In the genomic region with DNA sequence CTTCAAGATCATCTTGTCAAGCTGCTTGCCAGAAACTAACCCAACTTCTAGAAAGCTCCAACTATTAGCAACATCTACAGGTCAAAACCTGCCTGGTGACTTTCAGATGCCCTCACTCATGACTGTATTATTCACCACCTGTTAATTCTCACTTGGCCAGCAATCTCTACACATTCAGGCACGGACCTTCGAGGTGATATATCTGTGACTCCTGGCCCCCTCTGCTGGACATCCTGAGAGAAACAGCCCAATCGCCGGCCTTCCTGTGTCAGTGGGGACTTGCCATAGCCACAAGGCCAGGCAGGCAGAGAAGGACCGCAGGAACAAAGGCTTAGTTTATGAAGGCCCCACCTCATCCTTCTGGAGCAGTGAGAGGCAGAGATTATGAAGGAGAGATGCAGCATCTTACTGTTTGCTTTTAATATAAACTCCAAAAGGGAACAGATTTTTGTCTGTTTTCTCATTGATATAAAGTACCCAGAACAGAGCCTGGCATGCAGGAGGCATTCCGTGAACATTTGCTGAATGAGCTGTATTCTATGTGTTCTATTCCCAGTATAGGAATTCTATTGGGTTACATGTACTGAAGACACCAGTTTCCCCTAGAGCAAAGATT, we compare ENCODE assay signal across 8 cellular contexts.
DNase-seq lines count a peak whose midpoint lies in the region; ATAC-seq and TF ChIP-seq lines count a peak whose summit lies in the region.

No MANE protein-coding gene starts in this region.

- H3K4me3 ChIP-seq in cardiac fibroblast (replicated peaks in 1 of 2; ENCODE audit: low read depth in 2 of 2, low read length in 2 of 2), result no peak overlapping the region

- ATAC-seq in GM21786 (IDR thresholded peaks at IDR 0.05; ENCODE audit: unreplicated experiment), result peak; percentile 48
- no peak for ATAC-seq in HG02610 (IDR thresholded peaks at IDR 0.05; ENCODE audit: unreplicated experiment)

- TF ChIP-seq CTCF in cardiac fibroblast (IDR thresholded peaks at IDR 0.05; ENCODE audit: low read depth, low read length), result peak; percentile 80

- DNase-seq in COLO668 (lab: John Stamatoyannopoulos, UW; ENCODE audit: unreplicated experiment), result peak; percentile 59
- DNase-seq in NCI-H1417 treated with DMSO at 0.1 percent for 48 hours (lab: John Stamatoyannopoulos, UW), result peak; percentile 39
- peak; percentile 14 for DNase-seq in T-helper 9 cell
- DNase-seq in cardiac fibroblast (ENCODE audit: low read depth in 2 of 2), result peak; percentile 78 to 80
- peak; percentile 81 for DNase-seq in iris pigment epithelial cell (ENCODE audit: low read depth)
- peak; percentile 24 to 42 for DNase-seq in stimulated activated CD4-positive, alpha-beta T cell treated with anti-CD3 and anti-CD28 coated beads, Interleukin-15, amount 100 ng/mL, for 48 hours (ENCODE audit: low read depth in 2 of 2)

Comparison
In these comparisons a context has a peak if more than half of its experiments do, and no peak if none do; other contexts are left out.
1. DNase-seq: peak in every context shown above with its lines; median percentile 81 in iris pigment epithelial cell; 79 in cardiac fibroblast; 59 in COLO668; 39 in NCI-H1417 treated with DMSO at 0.1 percent for 48 hours; 33 in stimulated activated CD4-positive, alpha-beta T cell treated with anti-CD3 and anti-CD28 coated beads, Interleukin-15, amount 100 ng/mL, for 48 hours; 14 in T-helper 9 cell.